ENCODE assay signal across 1 cellular context in genomic region chr16:82855471-82855870, GRCh38.
TF ChIP-seq lines count a peak whose summit lies in the region.

No MANE protein-coding gene starts in this region.

TF ChIP-seq in SK-N-SH, 30 proteins besides CTCF, POLR2A, EP300 and RAD21 (continued from another document):
- no peak for TF ChIP-seq RXRA (IDR thresholded peaks at IDR 0.05; ENCODE audit: borderline replicate concordance, low read depth)
- TF ChIP-seq RFX5 (IDR thresholded peaks at IDR 0.05; ENCODE audit: low read length), result no peak
- peak; percentile 53; the same call in 1 of the 2 replicates for TF ChIP-seq FOSL2 (IDR thresholded peaks at IDR 0.05; ENCODE audit: borderline replicate concordance, low read depth)
- 0 out of 2 replicates have a peak, but pooled peaks have one; percentile 26 for TF ChIP-seq SIN3A (IDR thresholded peaks at IDR 0.05; ENCODE audit: borderline replicate concordance, low read depth, low read length)
- TF ChIP-seq, protein P1, sequence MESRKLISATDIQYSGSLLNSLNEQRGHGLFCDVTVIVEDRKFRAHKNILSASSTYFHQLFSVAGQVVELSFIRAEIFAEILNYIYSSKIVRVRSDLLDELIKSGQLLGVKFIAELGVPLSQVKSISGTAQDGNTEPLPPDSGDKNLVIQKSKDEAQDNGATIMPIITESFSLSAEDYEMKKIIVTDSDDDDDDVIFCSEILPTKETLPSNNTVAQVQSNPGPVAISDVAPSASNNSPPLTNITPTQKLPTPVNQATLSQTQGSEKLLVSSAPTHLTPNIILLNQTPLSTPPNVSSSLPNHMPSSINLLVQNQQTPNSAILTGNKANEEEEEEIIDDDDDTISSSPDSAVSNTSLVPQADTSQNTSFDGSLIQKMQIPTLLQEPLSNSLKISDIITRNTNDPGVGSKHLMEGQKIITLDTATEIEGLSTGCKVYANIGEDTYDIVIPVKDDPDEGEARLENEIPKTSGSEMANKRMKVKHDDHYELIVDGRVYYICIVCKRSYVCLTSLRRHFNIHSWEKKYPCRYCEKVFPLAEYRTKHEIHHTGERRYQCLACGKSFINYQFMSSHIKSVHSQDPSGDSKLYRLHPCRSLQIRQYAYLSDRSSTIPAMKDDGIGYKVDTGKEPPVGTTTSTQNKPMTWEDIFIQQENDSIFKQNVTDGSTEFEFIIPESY (IDR thresholded peaks at IDR 0.05; ENCODE audit: borderline replicate concordance, low read depth), result no peak
- TF ChIP-seq TAF1 (IDR thresholded peaks at IDR 0.05; ENCODE audit: borderline replicate concordance, low read depth, low read length), result no peak
- TF ChIP-seq GATA2 (CRISPR knock-in tag; IDR thresholded peaks at IDR 0.05), result no peak
- TF ChIP-seq GABPA (IDR thresholded peaks at IDR 0.05; ENCODE audit: low read depth), result no peak
- TF ChIP-seq NFIC (IDR thresholded peaks at IDR 0.05; ENCODE audit: borderline replicate concordance), result peak; percentile 75
- 0 out of 2 replicates have a peak, but pooled peaks have one; percentile 46 for TF ChIP-seq TEAD4 (IDR thresholded peaks at IDR 0.05; ENCODE audit: borderline replicate concordance, insufficient read depth)
- TF ChIP-seq NRF1 (IDR thresholded peaks at IDR 0.05; ENCODE audit: low read depth, low read length), result no peak
- TF ChIP-seq TCF12 (IDR thresholded peaks at IDR 0.05), result peak; percentile 88
- TF ChIP-seq, protein P2, sequence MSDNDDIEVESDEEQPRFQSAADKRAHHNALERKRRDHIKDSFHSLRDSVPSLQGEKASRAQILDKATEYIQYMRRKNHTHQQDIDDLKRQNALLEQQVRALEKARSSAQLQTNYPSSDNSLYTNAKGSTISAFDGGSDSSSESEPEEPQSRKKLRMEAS (IDR thresholded peaks at IDR 0.05; ENCODE audit: low read depth), result no peak
- no peak for TF ChIP-seq RCOR1 (IDR thresholded peaks at IDR 0.05; ENCODE audit: low read length)
- TF ChIP-seq, protein P3, sequence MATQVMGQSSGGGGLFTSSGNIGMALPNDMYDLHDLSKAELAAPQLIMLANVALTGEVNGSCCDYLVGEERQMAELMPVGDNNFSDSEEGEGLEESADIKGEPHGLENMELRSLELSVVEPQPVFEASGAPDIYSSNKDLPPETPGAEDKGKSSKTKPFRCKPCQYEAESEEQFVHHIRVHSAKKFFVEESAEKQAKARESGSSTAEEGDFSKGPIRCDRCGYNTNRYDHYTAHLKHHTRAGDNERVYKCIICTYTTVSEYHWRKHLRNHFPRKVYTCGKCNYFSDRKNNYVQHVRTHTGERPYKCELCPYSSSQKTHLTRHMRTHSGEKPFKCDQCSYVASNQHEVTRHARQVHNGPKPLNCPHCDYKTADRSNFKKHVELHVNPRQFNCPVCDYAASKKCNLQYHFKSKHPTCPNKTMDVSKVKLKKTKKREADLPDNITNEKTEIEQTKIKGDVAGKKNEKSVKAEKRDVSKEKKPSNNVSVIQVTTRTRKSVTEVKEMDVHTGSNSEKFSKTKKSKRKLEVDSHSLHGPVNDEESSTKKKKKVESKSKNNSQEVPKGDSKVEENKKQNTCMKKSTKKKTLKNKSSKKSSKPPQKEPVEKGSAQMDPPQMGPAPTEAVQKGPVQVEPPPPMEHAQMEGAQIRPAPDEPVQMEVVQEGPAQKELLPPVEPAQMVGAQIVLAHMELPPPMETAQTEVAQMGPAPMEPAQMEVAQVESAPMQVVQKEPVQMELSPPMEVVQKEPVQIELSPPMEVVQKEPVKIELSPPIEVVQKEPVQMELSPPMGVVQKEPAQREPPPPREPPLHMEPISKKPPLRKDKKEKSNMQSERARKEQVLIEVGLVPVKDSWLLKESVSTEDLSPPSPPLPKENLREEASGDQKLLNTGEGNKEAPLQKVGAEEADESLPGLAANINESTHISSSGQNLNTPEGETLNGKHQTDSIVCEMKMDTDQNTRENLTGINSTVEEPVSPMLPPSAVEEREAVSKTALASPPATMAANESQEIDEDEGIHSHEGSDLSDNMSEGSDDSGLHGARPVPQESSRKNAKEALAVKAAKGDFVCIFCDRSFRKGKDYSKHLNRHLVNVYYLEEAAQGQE (IDR thresholded peaks at IDR 0.05; ENCODE audit: low read depth, low read length), result no peak
